In the genomic region with DNA sequence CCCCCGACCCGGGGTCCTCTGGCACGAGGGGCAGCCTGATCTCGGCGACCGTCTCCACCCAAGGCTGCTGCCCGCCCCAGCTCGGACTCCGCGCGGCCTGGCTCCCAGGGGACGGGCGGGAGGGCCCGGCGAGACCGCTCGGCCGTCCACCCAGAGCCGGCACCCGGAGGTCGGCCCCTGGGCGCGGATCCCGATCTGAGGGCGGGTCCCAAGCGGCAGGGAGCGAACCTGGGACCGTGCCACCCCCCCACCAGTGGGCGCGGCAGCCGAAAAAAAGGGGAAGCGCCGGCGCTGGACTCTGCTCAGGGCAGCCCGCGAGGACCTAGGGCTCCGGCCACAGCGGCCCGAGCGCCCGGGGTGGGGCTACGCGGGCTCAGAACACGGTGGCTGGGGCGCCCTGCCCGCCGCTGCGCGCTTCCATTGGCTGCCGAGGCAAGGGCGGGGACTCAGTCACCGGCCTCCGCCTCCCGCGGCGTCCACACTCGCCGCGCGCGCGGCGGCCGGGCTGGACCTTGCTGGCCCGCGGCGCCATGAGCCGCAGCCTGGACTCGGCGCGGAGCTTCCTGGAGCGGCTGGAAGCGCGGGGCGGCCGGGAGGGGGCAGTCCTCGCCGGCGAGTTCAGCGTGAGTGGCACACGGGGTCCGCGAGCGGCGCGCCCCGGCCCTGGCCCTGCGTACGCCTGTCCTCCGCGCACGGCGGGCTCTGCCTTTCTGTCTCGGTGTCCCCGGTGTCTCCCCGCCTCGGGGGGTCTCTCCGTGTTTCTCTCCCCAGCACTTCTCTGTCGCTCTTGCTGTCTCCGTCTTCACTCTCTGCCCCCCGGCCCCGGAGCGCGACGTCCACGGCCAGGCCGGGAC, we compare ENCODE assay signal across 8 cellular contexts. TPM values are rescaled to one million over a fixed set of nuclear protein-coding genes. Genes with fewer than 3 reads are reported as not detected.
DNase-seq lines count a peak whose midpoint lies in the region; ATAC-seq lines count a peak whose summit lies in the region.

A gene with protein sequence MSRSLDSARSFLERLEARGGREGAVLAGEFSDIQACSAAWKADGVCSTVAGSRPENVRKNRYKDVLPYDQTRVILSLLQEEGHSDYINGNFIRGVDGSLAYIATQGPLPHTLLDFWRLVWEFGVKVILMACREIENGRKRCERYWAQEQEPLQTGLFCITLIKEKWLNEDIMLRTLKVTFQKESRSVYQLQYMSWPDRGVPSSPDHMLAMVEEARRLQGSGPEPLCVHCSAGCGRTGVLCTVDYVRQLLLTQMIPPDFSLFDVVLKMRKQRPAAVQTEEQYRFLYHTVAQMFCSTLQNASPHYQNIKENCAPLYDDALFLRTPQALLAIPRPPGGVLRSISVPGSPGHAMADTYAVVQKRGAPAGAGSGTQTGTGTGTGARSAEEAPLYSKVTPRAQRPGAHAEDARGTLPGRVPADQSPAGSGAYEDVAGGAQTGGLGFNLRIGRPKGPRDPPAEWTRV (plus strand): TSS at position 479 of the 854 bp plus-strand sequence. CDS start 52 bp downstream, at position 531.

- H3K27me3 Mint-ChIP-seq in CD4-positive, CD25-positive, alpha-beta regulatory T cell: peaks cover 6% of the 10 kb centered on the region

- H3K36me3 ChIP-seq in CD4-positive, CD25-positive, alpha-beta regulatory T cell (ENCODE audit: control insufficient read depth, insufficient read depth, low read length): no peaks in the 10 kb centered on the region
- no peaks in the 10 kb centered on the region for H3K36me3 ChIP-seq in effector memory CD4-positive, alpha-beta T cell (ENCODE audit: control insufficient read depth, insufficient read depth, low read length)

- H3K27ac ChIP-seq in CD4-positive, CD25-positive, alpha-beta regulatory T cell (ENCODE audit: insufficient read depth, low read length, poor library complexity, severe bottlenecking): peak within 1 kb of the TSS; percentile 14
- H3K27ac ChIP-seq in effector memory CD4-positive, alpha-beta T cell (ENCODE audit: insufficient read depth, low read length, poor library complexity, severe bottlenecking): no peak within 1 kb of the TSS

- peak within 1 kb of the TSS; percentile 37 for H3K4me3 ChIP-seq in CD4-positive, CD25-positive, alpha-beta regulatory T cell (ENCODE audit: low read depth, low read length)
- peak within 1 kb of the TSS; percentile 83 for H3K4me3 ChIP-seq in effector memory CD4-positive, alpha-beta T cell (ENCODE audit: insufficient read depth, low read depth, low read length, poor library complexity, severe bottlenecking)

- peaks cover 0 to 20% (median 9%) of the 10 kb centered on the region in 4 donors for H3K4me1 Mint-ChIP-seq in CD4-positive, CD25-positive, alpha-beta regulatory T cell

- peak; percentile 54 to 59 (median 57) for DNase-seq in CD4-positive, CD25-positive, alpha-beta regulatory T cell
- DNase-seq in NCI-H69 (lab: John Stamatoyannopoulos, UW) (peak; percentile 89), lung microvascular endothelial cell (ENCODE audit: low read depth in 2 of 2) (peak; percentile 94 to 96)
- peak; percentile 71 to 74 for DNase-seq in activated CD4-positive, alpha-beta T cell treated with anti-CD3 and anti-CD28 coated beads, Interleukin-2, amount 50 U/mL, for 48 hours
- peak; percentile 34 to 49 (median 36) for DNase-seq in effector memory CD4-positive, alpha-beta T cell
- DNase-seq in stimulated activated CD8-positive, alpha-beta memory T cell treated with anti-CD3 and anti-CD28 coated beads, Interleukin-2, amount 100 ng/mL, for 1 hour (ENCODE audit: low read depth in 2 of 2): peak; percentile 25 to 41

- ATAC-seq in CD4-positive, CD25-positive, alpha-beta regulatory T cell (ENCODE audit: low read depth in 2 of 2): peak; percentile 85
- ATAC-seq in GM19043 (IDR thresholded peaks at IDR 0.05; ENCODE audit: low read depth, unreplicated experiment) (peak; percentile 80), HG03175 (IDR thresholded peaks at IDR 0.05; ENCODE audit: unreplicated experiment) (peak; percentile 90)

- no peaks in the 10 kb centered on the region for H3K27me3 ChIP-seq in CD4-positive, CD25-positive, alpha-beta regulatory T cell (ENCODE audit: control insufficient read depth, insufficient read depth, low read length)
- H3K27me3 ChIP-seq in effector memory CD4-positive, alpha-beta T cell (replicated peaks; ENCODE audit: control insufficient read depth, insufficient read depth, low read length, poor library complexity, severe bottlenecking): no peaks in the 10 kb centered on the region

- no peaks in the 10 kb centered on the region for H3K9me3 ChIP-seq in CD4-positive, CD25-positive, alpha-beta regulatory T cell (ENCODE audit: control insufficient read depth in 2 of 2, low read length in 2 of 2)
- H3K9me3 ChIP-seq in effector memory CD4-positive, alpha-beta T cell (ENCODE audit: control insufficient read depth, low read length): no peaks in the 10 kb centered on the region

- peaks cover 14% of the 10 kb centered on the region for H3K4me1 ChIP-seq in CD4-positive, CD25-positive, alpha-beta regulatory T cell (ENCODE audit: control insufficient read depth, insufficient read depth, low read length, poor library complexity, severe bottlenecking)
- H3K4me1 ChIP-seq in effector memory CD4-positive, alpha-beta T cell (ENCODE audit: control insufficient read depth, insufficient read depth, low read length, poor library complexity, severe bottlenecking): peaks cover 10% of the 10 kb centered on the region

- H3K36me3 Mint-ChIP-seq in CD4-positive, CD25-positive, alpha-beta regulatory T cell: peaks cover 7% of the 10 kb centered on the region

- peaks cover 0 to 1% (median 0%) of the 10 kb centered on the region in 7 donors for H3K9me3 Mint-ChIP-seq in CD4-positive, CD25-positive, alpha-beta regulatory T cell

- H3K4me3 Mint-ChIP-seq in CD4-positive, CD25-positive, alpha-beta regulatory T cell: peak within 1 kb of the TSS; percentile 84 to 90 (median 89)

- H3K27ac Mint-ChIP-seq in CD4-positive, CD25-positive, alpha-beta regulatory T cell: peak within 1 kb of the TSS; percentile 44 to 80 (median 46)

RNA-seq across cellular contexts. Expression of the gene that starts here (rescaled TPM):
- total RNA-seq in CD4-positive, CD25-positive, alpha-beta regulatory T cell: 61.3 TPM
- polyA plus RNA-seq in CD4-positive, CD25-positive, alpha-beta regulatory T cell: 10 to 100 TPM; 42.2 to 58.3 (median 49.1) TPM
- total RNA-seq in lung microvascular endothelial cell: 18.7 and 36.3 TPM in 2 replicates

Comparison
In these comparisons a context has a peak if more than half of its experiments do, and no peak if none do; other contexts are left out.
1. DNase-seq: peak in every context shown above with its lines; median percentile 95 in lung microvascular endothelial cell; 89 in NCI-H69; 72 in activated CD4-positive, alpha-beta T cell treated with anti-CD3 and anti-CD28 coated beads, Interleukin-2, amount 50 U/mL, for 48 hours; 57 in CD4-positive, CD25-positive, alpha-beta regulatory T cell; 36 in effector memory CD4-positive, alpha-beta T cell; 33 in stimulated activated CD8-positive, alpha-beta memory T cell treated with anti-CD3 and anti-CD28 coated beads, Interleukin-2, amount 100 ng/mL, for 1 hour.